Comparison of ENCODE assay signal across 24 cellular contexts in the genomic region with DNA sequence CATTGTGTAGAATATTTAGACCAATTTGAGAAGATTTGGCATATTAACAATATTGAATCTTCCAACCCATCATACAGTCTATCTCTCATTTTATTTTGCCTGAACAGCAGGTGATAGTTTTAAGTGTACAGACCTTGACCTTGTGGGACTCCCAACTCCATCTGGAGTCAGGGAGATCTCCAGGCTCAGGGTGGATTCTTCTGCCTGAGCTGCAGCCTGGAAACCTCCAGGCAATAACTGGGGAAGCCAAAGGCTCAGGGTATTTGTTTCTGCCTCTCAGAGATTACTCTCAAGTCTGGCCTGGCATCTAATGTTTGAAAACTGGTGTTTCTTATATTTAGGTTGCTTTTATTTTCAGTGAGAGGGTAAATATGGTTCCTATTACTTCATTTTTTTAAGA.
"Had no signal": no experiment of that assay in that cellular context is flagged by ENCODE, and none has a peak within 500 bp of the region (broad histone marks: within the 10 kb centered on the region; RNA-seq: fewer than 3 reads in every experiment).

No MANE protein-coding gene starts in this region.

- H3K36me3 ChIP-seq: esophagus squamous epithelium, gastrocnemius medialis, heart right ventricle, left lung, lower lobe of right lung had no signal

- H3K4me3 ChIP-seq: coronary artery, dorsolateral prefrontal cortex, esophagus squamous epithelium, gastrocnemius medialis, heart right ventricle, left lung, lower lobe of right lung, mucosa of descending colon had no signal

- H3K4me1 ChIP-seq: esophagus squamous epithelium, gastrocnemius medialis, left lung had no signal

- H3K9me3 ChIP-seq: esophagus squamous epithelium, gastrocnemius medialis, left lung, lower lobe of right lung, mucosa of descending colon had no signal

- H3K27me3 ChIP-seq: dorsolateral prefrontal cortex, esophagus squamous epithelium, gastrocnemius medialis, heart right ventricle, left lung had no signal

- H3K4me1 Mint-ChIP-seq: mesothelial cell of epicardium, naive B cell had no signal

- H3K4me3 Mint-ChIP-seq: mesothelial cell of epicardium; naive B cell; naive thymus-derived CD8-positive, alpha-beta T cell had no signal

- ATAC-seq: esophagus mucosa; gastrocnemius medialis; heart right ventricle; left cardiac atrium; left lung; left ventricle myocardium superior; lower lobe of right lung; mucosa of descending colon; naive thymus-derived CD8-positive, alpha-beta T cell had no signal

- H3K27ac Mint-ChIP-seq: mesothelial cell of epicardium; naive thymus-derived CD8-positive, alpha-beta T cell had no signal

- H3K9me3 Mint-ChIP-seq: naive thymus-derived CD8-positive, alpha-beta T cell had no signal

- H3K36me3 Mint-ChIP-seq: naive B cell; naive thymus-derived CD8-positive, alpha-beta T cell had no signal

- DNase-seq: dermis blood vessel endothelial cell; dorsolateral prefrontal cortex; effector CD4-positive, alpha-beta T cell; effector memory CD4-positive, alpha-beta T cell; erythroblast; esophagus squamous epithelium; foreskin fibroblast; foreskin melanocyte; gastrocnemius medialis; glutamatergic neuron; heart right ventricle; hippocampal formation; left cardiac atrium; left lung; left ventricle myocardium superior; lower lobe of right lung; mesenchymal stem cell; mucosa of descending colon; naive B cell; naive thymus-derived CD8-positive, alpha-beta T cell had no signal

- H3K27ac ChIP-seq: coronary artery, dorsolateral prefrontal cortex, epithelial cell of prostate, esophagus squamous epithelium, gastrocnemius medialis, heart right ventricle, left lung, lower lobe of right lung had no signal
